In the genomic region with DNA sequence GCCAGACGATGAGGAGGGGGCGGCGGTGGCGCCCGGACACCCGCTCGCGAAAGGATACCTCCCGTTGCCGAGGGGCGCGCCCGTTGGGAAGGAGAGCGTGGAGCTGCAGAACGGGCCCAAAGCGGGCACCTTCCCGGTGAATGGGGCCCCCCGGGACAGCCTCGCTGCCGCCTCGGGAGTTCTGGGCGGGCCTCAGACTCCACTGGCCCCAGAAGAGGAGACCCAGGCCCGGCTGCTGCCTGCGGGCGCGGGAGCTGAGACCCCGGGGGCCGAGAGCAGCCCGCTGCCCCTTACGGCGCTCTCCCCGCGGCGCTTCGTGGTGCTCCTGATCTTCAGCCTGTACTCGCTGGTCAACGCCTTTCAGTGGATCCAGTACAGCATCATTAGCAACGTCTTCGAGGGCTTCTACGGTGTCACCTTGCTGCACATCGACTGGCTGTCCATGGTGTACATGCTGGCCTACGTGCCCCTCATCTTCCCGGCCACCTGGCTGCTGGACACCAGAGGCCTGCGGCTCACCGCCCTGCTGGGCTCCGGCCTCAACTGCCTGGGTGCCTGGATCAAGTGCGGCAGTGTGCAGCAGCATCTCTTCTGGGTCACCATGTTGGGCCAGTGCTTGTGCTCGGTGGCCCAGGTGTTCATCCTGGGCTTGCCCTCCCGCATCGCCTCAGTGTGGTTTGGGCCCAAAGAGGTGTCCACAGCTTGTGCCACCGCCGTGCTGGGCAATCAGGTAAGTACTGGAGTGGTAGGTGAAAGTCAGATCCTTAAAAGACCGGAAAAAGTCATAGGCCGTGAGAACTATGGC, we compare ENCODE assay signal across 2 cellular contexts.
TF ChIP-seq lines count a peak whose summit lies in the region.

No MANE protein-coding gene starts in this region.

TF ChIP-seq in GM23338, 12 proteins besides CTCF, POLR2A, EP300 and RAD21 (continues in another document):
- TF ChIP-seq EZH2 (IDR thresholded peaks at IDR 0.05; ENCODE audit: low read depth, unreplicated experiment): no peak
- no peak for TF ChIP-seq ZNF114 (CRISPR knock-in tag; IDR thresholded peaks at IDR 0.05)
- no peak for TF ChIP-seq CREB1 (CRISPR knock-in tag; IDR thresholded peaks at IDR 0.05; ENCODE audit: low read depth)
- TF ChIP-seq ZNF331 (CRISPR knock-in tag; IDR thresholded peaks at IDR 0.05; ENCODE audit: low read depth): no peak
- no peak for TF ChIP-seq NANOG (IDR thresholded peaks at IDR 0.05; ENCODE audit: borderline replicate concordance)
- no peak for TF ChIP-seq ZNF462 (CRISPR knock-in tag; IDR thresholded peaks at IDR 0.05)
- no peak for TF ChIP-seq ETS1 (IDR thresholded peaks at IDR 0.05)

TF ChIP-seq in endothelial cell of umbilical vein, 7 proteins besides CTCF, POLR2A, EP300 and RAD21:
- TF ChIP-seq FOS (IDR thresholded peaks at IDR 0.05; ENCODE audit: borderline replicate concordance, insufficient read depth, low read length) (no peak), EZH2 (IDR thresholded peaks at IDR 0.05; ENCODE audit: borderline replicate concordance, low read depth, low read length, severe bottlenecking) (no peak), POLR2AphosphoS5 (IDR thresholded peaks at IDR 0.05; ENCODE audit: insufficient read depth, low read depth, low read length) (no peak), MYC (IDR thresholded peaks at IDR 0.05; ENCODE audit: low read depth, low read length) (no peak), GATA2 (IDR thresholded peaks at IDR 0.05; ENCODE audit: insufficient read depth, insufficient read length, low read depth, low read length) (no peak), JUN (IDR thresholded peaks at IDR 0.05; ENCODE audit: borderline replicate concordance, insufficient read depth, insufficient read length, low read depth) (no peak)
- TF ChIP-seq, protein P1, sequence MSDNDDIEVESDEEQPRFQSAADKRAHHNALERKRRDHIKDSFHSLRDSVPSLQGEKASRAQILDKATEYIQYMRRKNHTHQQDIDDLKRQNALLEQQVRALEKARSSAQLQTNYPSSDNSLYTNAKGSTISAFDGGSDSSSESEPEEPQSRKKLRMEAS (IDR thresholded peaks at IDR 0.05; ENCODE audit: insufficient read depth, insufficient read length): no peak
